Comparison of ENCODE assay signal across 1 cellular context in the genomic region with DNA sequence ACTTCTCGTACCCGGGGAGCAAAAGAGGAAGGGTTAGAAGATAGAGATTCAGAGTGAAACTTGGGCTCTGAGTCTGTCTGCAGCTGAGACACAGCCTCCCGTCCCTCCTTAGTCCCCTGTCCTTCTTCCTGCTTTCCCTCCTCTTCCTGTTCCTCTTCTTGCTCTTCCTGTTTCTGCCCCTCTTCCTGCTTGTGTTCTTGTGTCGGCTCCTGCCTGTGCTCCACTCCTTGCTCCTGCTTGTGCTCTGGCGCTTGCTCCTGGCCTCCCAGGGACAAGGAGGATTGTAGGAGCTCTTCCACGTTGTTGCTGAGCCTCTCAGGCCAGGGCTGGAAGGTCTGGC.
TF ChIP-seq lines count a peak whose summit lies in the region.

No MANE protein-coding gene starts in this region.

TF ChIP-seq in liver, 16 proteins besides CTCF, POLR2A, EP300 and RAD21 (continued from another document):
- TF ChIP-seq, protein P1, sequence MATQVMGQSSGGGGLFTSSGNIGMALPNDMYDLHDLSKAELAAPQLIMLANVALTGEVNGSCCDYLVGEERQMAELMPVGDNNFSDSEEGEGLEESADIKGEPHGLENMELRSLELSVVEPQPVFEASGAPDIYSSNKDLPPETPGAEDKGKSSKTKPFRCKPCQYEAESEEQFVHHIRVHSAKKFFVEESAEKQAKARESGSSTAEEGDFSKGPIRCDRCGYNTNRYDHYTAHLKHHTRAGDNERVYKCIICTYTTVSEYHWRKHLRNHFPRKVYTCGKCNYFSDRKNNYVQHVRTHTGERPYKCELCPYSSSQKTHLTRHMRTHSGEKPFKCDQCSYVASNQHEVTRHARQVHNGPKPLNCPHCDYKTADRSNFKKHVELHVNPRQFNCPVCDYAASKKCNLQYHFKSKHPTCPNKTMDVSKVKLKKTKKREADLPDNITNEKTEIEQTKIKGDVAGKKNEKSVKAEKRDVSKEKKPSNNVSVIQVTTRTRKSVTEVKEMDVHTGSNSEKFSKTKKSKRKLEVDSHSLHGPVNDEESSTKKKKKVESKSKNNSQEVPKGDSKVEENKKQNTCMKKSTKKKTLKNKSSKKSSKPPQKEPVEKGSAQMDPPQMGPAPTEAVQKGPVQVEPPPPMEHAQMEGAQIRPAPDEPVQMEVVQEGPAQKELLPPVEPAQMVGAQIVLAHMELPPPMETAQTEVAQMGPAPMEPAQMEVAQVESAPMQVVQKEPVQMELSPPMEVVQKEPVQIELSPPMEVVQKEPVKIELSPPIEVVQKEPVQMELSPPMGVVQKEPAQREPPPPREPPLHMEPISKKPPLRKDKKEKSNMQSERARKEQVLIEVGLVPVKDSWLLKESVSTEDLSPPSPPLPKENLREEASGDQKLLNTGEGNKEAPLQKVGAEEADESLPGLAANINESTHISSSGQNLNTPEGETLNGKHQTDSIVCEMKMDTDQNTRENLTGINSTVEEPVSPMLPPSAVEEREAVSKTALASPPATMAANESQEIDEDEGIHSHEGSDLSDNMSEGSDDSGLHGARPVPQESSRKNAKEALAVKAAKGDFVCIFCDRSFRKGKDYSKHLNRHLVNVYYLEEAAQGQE (IDR thresholded peaks at IDR 0.05): no peak
- no peak for TF ChIP-seq HNF4A (conservative IDR thresholded peaks at IDR 0.05)
